21 cellular contexts compared by ENCODE assay signal in genomic region chr13:29582171-29582570, GRCh38. TPM values are rescaled to one million over a fixed set of nuclear protein-coding genes. Genes with fewer than 3 reads are reported as not detected.
A peak's percentile ranks its signal among the peaks of the same experiment; 100 is the strongest.
DNase-seq lines count a peak whose midpoint lies in the region; ATAC-seq and TF ChIP-seq lines count a peak whose summit lies in the region.
"Had no signal": no experiment of that assay in that cellular context is flagged by ENCODE, and none has a peak within 500 bp of the region (broad histone marks: within the 10 kb centered on the region; RNA-seq: fewer than 3 reads in every experiment).

No MANE protein-coding gene starts in this region.

- no peak overlapping the region for H2BK15ac ChIP-seq in mesenchymal stem cell (ENCODE audit: low read depth, poor library complexity, severe bottlenecking)

- no peaks in the 10 kb centered on the region for H3K9me2 ChIP-seq in GM23248 (ENCODE audit: insufficient read depth)

- no peak overlapping the region for H3K4ac ChIP-seq in mesenchymal stem cell (ENCODE audit: low read depth in 1 of 2, low read length in 2 of 2)

- H3K79me2 ChIP-seq in GM23248 (ENCODE audit: insufficient read depth): peaks cover 100% of the 10 kb centered on the region

- H3K36me3 ChIP-seq in GM23248 (ENCODE audit: low read depth) (peaks cover 9% of the 10 kb centered on the region; the same call in 1 of the 2 replicates), SJSA1 (peaks cover 35% of the 10 kb centered on the region), esophagus (ENCODE audit: control insufficient read depth in 2 of 2, insufficient read depth in 2 of 2, low read length in 1 of 2) (no peaks in the 10 kb centered on the region), mesenchymal stem cell (ENCODE audit: control insufficient read depth in 1 of 2, insufficient read depth in 2 of 2, low read depth in 1 of 2, low read length in 2 of 2) (peaks cover 0 to 7% of the 10 kb centered on the region in 2 experiments)
- H3K36me3 ChIP-seq: ascending aorta, left lung, ovary, WERI-Rb-1 had no signal

- H3K9ac ChIP-seq in GM23248 (peak overlapping the region; percentile 56), mesenchymal stem cell (ENCODE audit: low read length) (no peak overlapping the region)

- H3K79me1 ChIP-seq in mesenchymal stem cell (replicated peaks; ENCODE audit: low read length, poor library complexity, severe bottlenecking): peaks cover 9% of the 10 kb centered on the region

- H3K4me2 ChIP-seq in GM23248 (ENCODE audit: unreplicated experiment) (peak overlapping the region; percentile 68), mesenchymal stem cell (ENCODE audit: low read length, poor library complexity, severe bottlenecking) (no peak overlapping the region)

- WGBS in GM23248 (ENCODE audit: low coverage in 1 of 2, low lambda C conversion rate in 2 of 2, missing lambda C conversion rate in 2 of 2), 2 experiments: 40 to 44% methylated on average over 10 of the region's 10 CpGs
- WGBS in esophagus, 2 donors: 37 to 44% methylated on average over 10 of the region's 10 CpGs
- 81% methylated on average over 10 of the region's 10 CpGs for WGBS in mesenchymal stem cell

- H3K9me3 ChIP-seq in GM23248 (ENCODE audit: low read depth) (no peaks in the 10 kb centered on the region), SJSA1 (replicated peaks) (no peaks in the 10 kb centered on the region), esophagus (ENCODE audit: control insufficient read depth in 2 of 2, insufficient read depth in 1 of 2, low read depth in 1 of 2, low read length in 1 of 2) (no peaks in the 10 kb centered on the region), mesenchymal stem cell (ENCODE audit: control insufficient read depth, low read length) (no peaks in the 10 kb centered on the region)
- H3K9me3 ChIP-seq: ascending aorta, left lung, ovary had no signal

- no peak overlapping the region for H3K23ac ChIP-seq in mesenchymal stem cell (ENCODE audit: low read length in 2 of 2)

- H2AK5ac ChIP-seq in mesenchymal stem cell (ENCODE audit: low read length, severe bottlenecking): peak overlapping the region; percentile 89

- no peak overlapping the region for H4K91ac ChIP-seq in mesenchymal stem cell (ENCODE audit: low read length)

- H3K4me3 ChIP-seq in GM23248: peak overlapping the region; percentile 41
- no peak overlapping the region for H3K4me3 ChIP-seq in SJSA1
- no peak overlapping the region for H3K4me3 ChIP-seq in esophagus (ENCODE audit: low read depth in 1 of 2, low read length in 2 of 2)
- no peak overlapping the region for H3K4me3 ChIP-seq in mesenchymal stem cell (ENCODE audit: insufficient read depth in 1 of 2, low read depth in 1 of 2, low read length in 2 of 2)
- H3K4me3 ChIP-seq: ascending aorta, left lung, ovary had no signal

- H2BK120ac ChIP-seq in mesenchymal stem cell (ENCODE audit: low read depth, low read length): no peak overlapping the region

- peaks cover 28% of the 10 kb centered on the region; the same call in 1 of the 2 replicates for H4K20me1 ChIP-seq in GM23248 (ENCODE audit: insufficient read depth)

- peak overlapping the region in 1 of 2 experiments; percentile 34 for H2BK12ac ChIP-seq in mesenchymal stem cell (ENCODE audit: low read length in 2 of 2)

- no peak overlapping the region for H2AFZ ChIP-seq in GM23248
- no peak overlapping the region for H2AFZ ChIP-seq in mesenchymal stem cell (ENCODE audit: low read depth, low read length)

- peak overlapping the region; percentile 85 for H3K27ac ChIP-seq in GM23248
- peak overlapping the region; percentile 20; the same call in 1 of the 2 replicates for H3K27ac ChIP-seq in SJSA1
- peak overlapping the region; percentile 30 to 38 for H3K27ac ChIP-seq in esophagus (ENCODE audit: low read depth in 2 of 2, low read length in 1 of 2)
- peak overlapping the region; percentile 11 for H3K27ac ChIP-seq in mesenchymal stem cell (ENCODE audit: low read length, poor library complexity, severe bottlenecking)
- H3K27ac ChIP-seq: ascending aorta, left lung, ovary, WERI-Rb-1 had no signal

- H3K27me3 ChIP-seq in GM23248 (replicated peaks; ENCODE audit: insufficient read depth): no peaks in the 10 kb centered on the region
- no peaks in the 10 kb centered on the region for H3K27me3 ChIP-seq in SJSA1 (replicated peaks)
- no peaks in the 10 kb centered on the region for H3K27me3 ChIP-seq in esophagus (ENCODE audit: control insufficient read depth in 1 of 2, insufficient read depth in 2 of 2, low read length in 2 of 2)
- no peaks in the 10 kb centered on the region for H3K27me3 ChIP-seq in mesenchymal stem cell (ENCODE audit: control insufficient read depth in 1 of 2, insufficient read depth in 1 of 2, low read length in 2 of 2)
- H3K27me3 ChIP-seq: ascending aorta, left lung, ovary had no signal

- no peak for ATAC-seq in SK-N-SH treated with all-trans-retinoic acid at 6 μM for 48 hours
- ATAC-seq: left lung, T-cell had no signal

- H3K4me1 ChIP-seq in GM23248 (ENCODE audit: insufficient read depth) (peaks cover 96% of the 10 kb centered on the region), SJSA1 (replicated peaks) (peaks cover 58% of the 10 kb centered on the region), esophagus (ENCODE audit: control insufficient read depth in 2 of 2, insufficient read depth in 2 of 2, low read length in 1 of 2) (peaks cover 10% of the 10 kb centered on the region in 2 donors), mesenchymal stem cell (ENCODE audit: control insufficient read depth, insufficient read depth, low read depth, low read length) (peaks cover 38% of the 10 kb centered on the region)
- H3K4me1 ChIP-seq: left lung had no signal

- no peak overlapping the region for H3K14ac ChIP-seq in mesenchymal stem cell (ENCODE audit: low read length in 2 of 2)

- H4K8ac ChIP-seq in mesenchymal stem cell (ENCODE audit: low read length): peak overlapping the region; percentile 83

- H2BK5ac ChIP-seq in mesenchymal stem cell (ENCODE audit: low read depth, low read length, poor library complexity, severe bottlenecking): peak overlapping the region; percentile 36

- DNase-seq in GM23248 (peak; percentile 38), SJSA1 (ENCODE audit: low read depth in 1 of 2, low spot score in 2 of 2) (peak in 1 of 2 experiments; percentile 39), mesenchymal stem cell (no peak), hippocampal formation (lab: John Stamatoyannopoulos, UW) (no peak), NCI-H1105 treated with DMSO at 0.1 percent for 48 hours (lab: John Stamatoyannopoulos, UW) (no peak)
- no peak for DNase-seq in activated CD4-positive, CD25-positive, alpha-beta regulatory T cell treated with anti-CD3 and anti-CD28 coated beads, Interleukin-2, amount 50 U/mL, for 72 hours
- DNase-seq: activated CD4-positive, alpha-beta memory T cell treated with anti-CD3 and anti-CD28 coated beads for 36 hours; activated naive CD4-positive, alpha-beta T cell treated with Interleukin-2 at 50 U/mL for 16 hours; activated T-cell treated with anti-CD3 and anti-CD28 coated beads, Interleukin-2, amount 50 U/mL, for 1 hour; CD4-positive, alpha-beta T cell; DND-41; foreskin melanocyte; left lung; NCI-H1930; NCI-H345; ovary; T-cell; WERI-Rb-1 had no signal

- peaks cover 75% of the 10 kb centered on the region for H3F3A ChIP-seq in GM23248 (ENCODE audit: insufficient read depth)

- peak overlapping the region in 1 of 2 experiments; percentile 37 for H3K18ac ChIP-seq in mesenchymal stem cell (ENCODE audit: low read depth in 1 of 2, low read length in 2 of 2)

- in situ Hi-C loops in GM23248 (cut with MboI): no loop called here

TF ChIP-seq in SK-N-SH treated with all-trans-retinoic acid at 6 μM for 48 hours, 23 proteins besides CTCF, POLR2A, EP300 and RAD21:
- TF ChIP-seq ARNTL (CRISPR knock-in tag; IDR thresholded peaks at IDR 0.05; ENCODE audit: borderline replicate concordance, low read depth) (no peak), ZFP30 (CRISPR knock-in tag; IDR thresholded peaks at IDR 0.05) (no peak), PPARA (CRISPR knock-in tag; IDR thresholded peaks at IDR 0.05; ENCODE audit: borderline replicate concordance) (no peak), TCF4 (CRISPR knock-in tag; IDR thresholded peaks at IDR 0.05; ENCODE audit: borderline replicate concordance) (no peak)
- TF ChIP-seq, protein P1, sequence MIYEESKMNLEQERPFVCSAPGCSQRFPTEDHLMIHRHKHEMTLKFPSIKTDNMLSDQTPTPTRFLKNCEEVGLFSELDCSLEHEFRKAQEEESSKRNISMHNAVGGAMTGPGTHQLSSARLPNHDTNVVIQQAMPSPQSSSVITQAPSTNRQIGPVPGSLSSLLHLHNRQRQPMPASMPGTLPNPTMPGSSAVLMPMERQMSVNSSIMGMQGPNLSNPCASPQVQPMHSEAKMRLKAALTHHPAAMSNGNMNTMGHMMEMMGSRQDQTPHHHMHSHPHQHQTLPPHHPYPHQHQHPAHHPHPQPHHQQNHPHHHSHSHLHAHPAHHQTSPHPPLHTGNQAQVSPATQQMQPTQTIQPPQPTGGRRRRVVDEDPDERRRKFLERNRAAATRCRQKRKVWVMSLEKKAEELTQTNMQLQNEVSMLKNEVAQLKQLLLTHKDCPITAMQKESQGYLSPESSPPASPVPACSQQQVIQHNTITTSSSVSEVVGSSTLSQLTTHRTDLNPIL (CRISPR knock-in tag; IDR thresholded peaks at IDR 0.05; ENCODE audit: low read depth): no peak

RNA-seq across cellular contexts. Expression of gene SLC7A1, which starts 13.3 kb away (rescaled TPM):
- 34.7 and 52.0 TPM in 2 replicates for total RNA-seq in GM23248 (2014; rRNA removed; shearing (Covaris generic))
- 37.8 and 38.6 TPM in 2 replicates for polyA plus RNA-seq in GM23248 (2016; fragmentation: Nextera tagmentation; extraction: Ambion mirVana)
- total RNA-seq in SJSA1 (2014; rRNA removed; shearing (Covaris generic)): 27.3 and 39.8 TPM in 2 replicates
- polyA plus RNA-seq in esophagus: 10 to 100 TPM; 34.9 to 51.2 TPM
- 14.6 TPM for polyA plus RNA-seq in mesenchymal stem cell (2013, experiment 1 of 2)
- polyA plus RNA-seq in mesenchymal stem cell (2013, experiment 2 of 2): 14.5 TPM

Comparison
In these comparisons a context has a peak if more than half of its experiments do, and no peak if none do; other contexts are left out.
1. H3K27ac ChIP-seq: peak in every context shown above with its lines; median percentile 85 in GM23248; 34 in esophagus; 20 in SJSA1; 11 in mesenchymal stem cell.